9 cellular contexts compared by ENCODE assay signal in the genomic region with DNA sequence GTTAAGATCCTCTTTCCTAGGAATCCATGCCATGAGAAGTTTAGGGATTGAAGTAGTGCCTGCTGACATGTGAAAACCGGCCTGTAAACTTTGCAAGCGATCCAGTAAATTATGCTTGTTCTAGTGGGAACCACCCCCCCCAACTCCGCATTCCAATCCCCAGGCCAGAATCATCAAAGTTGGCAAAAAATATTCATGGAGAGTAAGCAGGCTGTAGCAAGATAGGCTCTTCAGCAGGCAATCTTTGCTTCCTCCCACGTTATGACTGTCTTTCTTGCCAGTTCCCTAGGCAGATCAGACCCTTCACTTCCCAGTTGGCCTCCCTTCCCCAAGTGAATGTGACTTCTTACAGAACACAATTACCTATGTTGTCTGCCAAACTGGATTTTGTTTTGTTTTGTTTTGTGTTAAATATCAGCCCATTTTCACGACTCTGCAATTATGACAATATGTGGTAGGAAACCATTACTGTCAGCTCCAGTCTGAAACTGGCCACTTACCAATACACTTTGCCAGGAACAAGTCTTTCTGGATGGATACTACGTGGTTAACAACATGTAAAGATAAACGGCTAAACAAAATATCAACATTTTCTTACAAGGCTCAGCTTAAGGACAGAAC. TPM values are rescaled to one million over a fixed set of nuclear protein-coding genes. Genes with fewer than 3 reads are reported as not detected.
A peak's percentile ranks its signal among the peaks of the same experiment; 100 is the strongest.
DNase-seq lines count a peak whose midpoint lies in the region; TF ChIP-seq lines count a peak whose summit lies in the region.
"Had no signal": no experiment of that assay in that cellular context is flagged by ENCODE, and none has a peak within 500 bp of the region (broad histone marks: within the 10 kb centered on the region; RNA-seq: fewer than 3 reads in every experiment).

No MANE protein-coding gene starts in this region.

- TF ChIP-seq CTCF in AG04450 (IDR thresholded peaks at IDR 0.05; ENCODE audit: low read depth, low read length) (no peak), Loucy (conservative IDR thresholded peaks at IDR 0.05; ENCODE audit: low read length) (no peak), colonic mucosa (IDR thresholded peaks at IDR 0.05) (no peak), neural cell (IDR thresholded peaks at IDR 0.05; ENCODE audit: poor library complexity, severe bottlenecking) (no peak)

- H3K36me3 ChIP-seq in Loucy (ENCODE audit: insufficient read depth, low read length), result no peaks in the 10 kb centered on the region
- no peaks in the 10 kb centered on the region for H3K36me3 ChIP-seq in colonic mucosa
- H3K36me3 ChIP-seq in neural cell (ENCODE audit: insufficient read depth, low read length), result no peaks in the 10 kb centered on the region

- H3K4me1 ChIP-seq in Loucy (ENCODE audit: insufficient read depth, low read length, poor library complexity, severe bottlenecking), result peaks cover 71% of the 10 kb centered on the region
- no peaks in the 10 kb centered on the region for H3K4me1 ChIP-seq in colonic mucosa

- no peaks in the 10 kb centered on the region for H4K20me1 ChIP-seq in Loucy (ENCODE audit: insufficient read depth, low read length, poor library complexity, severe bottlenecking)
- no peaks in the 10 kb centered on the region for H4K20me1 ChIP-seq in neural cell (ENCODE audit: insufficient read depth)

- H3K9me3 ChIP-seq in AG04450 (ENCODE audit: control insufficient read depth, insufficient read depth, low read length) (no peaks in the 10 kb centered on the region), Loucy (ENCODE audit: insufficient read depth, low read depth, low read length) (no peaks in the 10 kb centered on the region), colonic mucosa (no peaks in the 10 kb centered on the region), neural cell (ENCODE audit: low read length) (no peaks in the 10 kb centered on the region)

- H3K9ac ChIP-seq in Loucy (ENCODE audit: low read depth, low read length, poor library complexity, severe bottlenecking) (no peak overlapping the region), colonic mucosa (ENCODE audit: low read depth in 2 of 2, low read length in 2 of 2) (peak overlapping the region; percentile 88 to 89), neural cell (ENCODE audit: low read length) (no peak overlapping the region)

- no peak for TF ChIP-seq RAD21 in neural cell (conservative IDR thresholded peaks at IDR 0.05)

- H3K79me2 ChIP-seq in Loucy (ENCODE audit: insufficient read depth, low read length) (no peaks in the 10 kb centered on the region), neural cell (replicated peaks; ENCODE audit: insufficient read depth, low read length) (no peaks in the 10 kb centered on the region)

- no peaks in the 10 kb centered on the region for H3K27me3 ChIP-seq in AG04450 (ENCODE audit: control insufficient read depth, insufficient read depth, low read length)
- no peaks in the 10 kb centered on the region for H3K27me3 ChIP-seq in Loucy (ENCODE audit: insufficient read depth, low read length, poor library complexity, severe bottlenecking)
- no peaks in the 10 kb centered on the region for H3K27me3 ChIP-seq in colonic mucosa
- H3K27me3 ChIP-seq in neural cell (ENCODE audit: insufficient read depth, low read depth, low read length), result peaks cover 65% of the 10 kb centered on the region

- POLR2A ChIA-PET in AG04450 (lab: Yijun Ruan, JAX), result interaction anchor here (1.3 kb wide), 1 partner anchor 244 kb away, joined by 3 read pairs; a partner anchor contains a TSS

- TF ChIP-seq EP300 in neural cell (conservative IDR thresholded peaks at IDR 0.05; ENCODE audit: poor library complexity, severe bottlenecking), result no peak

- H3K4me2 ChIP-seq in Loucy (ENCODE audit: low read depth, low read length, poor library complexity, severe bottlenecking) (peak overlapping the region; percentile 89), neural cell (ENCODE audit: low read length) (no peak overlapping the region)

- H3K27ac ChIP-seq in AG04450 (ENCODE audit: low read depth, low read length) (peak overlapping the region; percentile 40), colonic mucosa (peak overlapping the region; percentile 71), neural cell (ENCODE audit: low read length) (no peak overlapping the region)

- intact Hi-C loops in colonic mucosa (cut with DNase I), result no loop called here

- H3F3A ChIP-seq in Loucy (ENCODE audit: low read depth) (0 out of 2 replicates have a peak, but pooled peaks cover 9% of the 10 kb centered on the region), neural cell (ENCODE audit: insufficient read depth, low read length, poor library complexity, severe bottlenecking) (no peaks in the 10 kb centered on the region)

- no peak for DNase-seq in AG04450 (ENCODE audit: low read depth, low spot score)
- no peak for DNase-seq in colonic mucosa
- no peak for DNase-seq in islet precursor cell
- no peak for DNase-seq in T1000 (lab: John Stamatoyannopoulos, UW)
- no peak for DNase-seq in NCI-H1092 (lab: John Stamatoyannopoulos, UW)
- no peak for DNase-seq in foreskin melanocyte
- DNase-seq: head of caudate nucleus had no signal

- H2AFZ ChIP-seq in Loucy (ENCODE audit: low read length) (no peak overlapping the region), neural cell (ENCODE audit: low read depth, low read length) (no peak overlapping the region)

- H3K9me2 ChIP-seq in Loucy (replicated peaks; ENCODE audit: low read depth, low read length) (no peaks in the 10 kb centered on the region), neural cell (ENCODE audit: insufficient read depth, low read length) (no peaks in the 10 kb centered on the region)

- H3K4me3 ChIP-seq in AG04450 (ENCODE audit: low read depth, low read length) (peak overlapping the region; percentile 67), Loucy (ENCODE audit: low read length, poor library complexity, severe bottlenecking) (peak overlapping the region; percentile 81), colonic mucosa (peak overlapping the region; percentile 45), neural cell (ENCODE audit: low read length) (peak overlapping the region; percentile 72)

- CTCF ChIA-PET in AG04450 (lab: Charles Lee), result interaction anchor here (0.7 kb wide), 1 partner anchor 13 kb away, joined by 3 read pairs; no protein-coding TSS in a partner anchor

TF ChIP-seq in neural cell, 6 proteins besides CTCF, POLR2A, EP300 and RAD21:
- TF ChIP-seq, protein P1, sequence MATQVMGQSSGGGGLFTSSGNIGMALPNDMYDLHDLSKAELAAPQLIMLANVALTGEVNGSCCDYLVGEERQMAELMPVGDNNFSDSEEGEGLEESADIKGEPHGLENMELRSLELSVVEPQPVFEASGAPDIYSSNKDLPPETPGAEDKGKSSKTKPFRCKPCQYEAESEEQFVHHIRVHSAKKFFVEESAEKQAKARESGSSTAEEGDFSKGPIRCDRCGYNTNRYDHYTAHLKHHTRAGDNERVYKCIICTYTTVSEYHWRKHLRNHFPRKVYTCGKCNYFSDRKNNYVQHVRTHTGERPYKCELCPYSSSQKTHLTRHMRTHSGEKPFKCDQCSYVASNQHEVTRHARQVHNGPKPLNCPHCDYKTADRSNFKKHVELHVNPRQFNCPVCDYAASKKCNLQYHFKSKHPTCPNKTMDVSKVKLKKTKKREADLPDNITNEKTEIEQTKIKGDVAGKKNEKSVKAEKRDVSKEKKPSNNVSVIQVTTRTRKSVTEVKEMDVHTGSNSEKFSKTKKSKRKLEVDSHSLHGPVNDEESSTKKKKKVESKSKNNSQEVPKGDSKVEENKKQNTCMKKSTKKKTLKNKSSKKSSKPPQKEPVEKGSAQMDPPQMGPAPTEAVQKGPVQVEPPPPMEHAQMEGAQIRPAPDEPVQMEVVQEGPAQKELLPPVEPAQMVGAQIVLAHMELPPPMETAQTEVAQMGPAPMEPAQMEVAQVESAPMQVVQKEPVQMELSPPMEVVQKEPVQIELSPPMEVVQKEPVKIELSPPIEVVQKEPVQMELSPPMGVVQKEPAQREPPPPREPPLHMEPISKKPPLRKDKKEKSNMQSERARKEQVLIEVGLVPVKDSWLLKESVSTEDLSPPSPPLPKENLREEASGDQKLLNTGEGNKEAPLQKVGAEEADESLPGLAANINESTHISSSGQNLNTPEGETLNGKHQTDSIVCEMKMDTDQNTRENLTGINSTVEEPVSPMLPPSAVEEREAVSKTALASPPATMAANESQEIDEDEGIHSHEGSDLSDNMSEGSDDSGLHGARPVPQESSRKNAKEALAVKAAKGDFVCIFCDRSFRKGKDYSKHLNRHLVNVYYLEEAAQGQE (IDR thresholded peaks at IDR 0.05; ENCODE audit: borderline replicate concordance), result no peak
- no peak for TF ChIP-seq MXI1 (conservative IDR thresholded peaks at IDR 0.05; ENCODE audit: poor library complexity, severe bottlenecking)
- peak; percentile 4 for TF ChIP-seq POLR2AphosphoS5 (IDR thresholded peaks at IDR 0.05)

RNA-seq across cellular contexts. Expression of a gene that starts 1.1 kb away (rescaled TPM):
- polyA plus RNA-seq in AG04450 (2011; rRNA removed) (56.9 and 70.7 TPM in 2 replicates), neural cell (not detected in 2 replicates)
- 17.5 and 26.8 TPM in 2 replicates for polyA minus RNA-seq in AG04450 (2011; rRNA and poly(A)+ RNA removed)
- total RNA-seq in colonic mucosa, result 1 to 10 TPM; 4.3 to 6.6 TPM
- polyA minus RNA-seq in neural cell, result not detected in 2 replicates

RNA-seq across cellular contexts. Expression of a gene that starts 45.5 kb away (rescaled TPM):
- polyA plus RNA-seq in AG04450 (2011; rRNA removed) (not detected in 2 replicates), neural cell (0.10 TPM in 1 of 2 replicates, not detected in the other)
- not detected in 2 replicates for polyA minus RNA-seq in AG04450 (2011; rRNA and poly(A)+ RNA removed)
- 10 to 100 TPM; 14.4 to 32.3 TPM for total RNA-seq in colonic mucosa
- polyA minus RNA-seq in neural cell, result not detected in 2 replicates

Comparison
In these comparisons a context has a peak if more than half of its experiments do, and no peak if none do; other contexts are left out.
1. H3K9ac ChIP-seq: peak in colonic mucosa (2 of 2); none in Loucy (single experiment) and neural cell (single experiment).
2. RNA of a gene that starts 1.1 kb away (polyA plus RNA-seq): 56.9 to 70.7 TPM in AG04450; not detected in neural cell; every median in the first group is over 10 times any median in the second.
3. Peak in every context shown above with its lines, with median percentiles within 50 percentile points of each other: H3K4me3 ChIP-seq.